20 cellular contexts compared by ENCODE assay signal in the genomic region with DNA sequence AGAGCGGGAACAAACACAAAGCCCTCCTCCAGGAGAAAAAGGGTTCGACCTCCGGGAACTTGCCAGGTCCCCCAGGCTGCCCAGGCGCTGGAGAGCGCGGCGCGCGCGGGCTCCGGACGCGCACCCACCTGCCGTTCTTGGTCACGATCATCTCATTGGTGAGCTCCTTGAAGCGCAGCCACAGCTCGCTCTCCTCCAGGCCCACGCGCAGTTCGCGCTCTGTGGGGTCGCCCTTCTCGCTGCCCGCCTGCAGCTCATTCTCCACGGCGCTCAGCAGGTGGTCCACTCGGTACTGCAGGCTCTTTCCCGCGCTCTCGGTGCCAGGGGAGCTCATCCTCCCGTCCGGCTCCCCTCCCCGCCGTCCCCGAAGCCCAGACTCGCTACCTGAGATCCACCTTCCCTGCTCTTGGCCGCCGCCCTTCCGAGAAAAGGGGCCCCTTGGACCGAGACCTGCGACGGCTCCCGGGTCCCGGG. TPM values are rescaled to one million over a fixed set of nuclear protein-coding genes. Genes with fewer than 3 reads are reported as not detected.
DNase-seq lines count a peak whose midpoint lies in the region; ATAC-seq and TF ChIP-seq lines count a peak whose summit lies in the region.
"Had no signal": no experiment of that assay in that cellular context is flagged by ENCODE, and none has a peak within 500 bp of the region (broad histone marks: within the 10 kb centered on the region; RNA-seq: fewer than 3 reads in every experiment).

No MANE protein-coding gene starts in this region.

- CTCF ChIA-PET in OCI-LY7 (lab: Charles Lee; ENCODE audit: unreplicated experiment): no interaction called here

- ATAC-seq in heart right ventricle: no peak
- ATAC-seq in HG02759 (IDR thresholded peaks at IDR 0.05; ENCODE audit: unreplicated experiment): no peak
- ATAC-seq: activated T-helper 17 cell treated with anti-CD3 and anti-CD28 coated beads, Interleukin-2, amount 50 U/mL, for 72 hours; body of pancreas had no signal

- H3K27ac ChIP-seq in heart right ventricle (no peak overlapping the region), right atrium auricular region (no peak overlapping the region), OCI-LY7 (ENCODE audit: low read depth, low read length, poor library complexity, severe bottlenecking) (no peak overlapping the region), suprapubic skin (no peak overlapping the region), brain microvascular endothelial cell (no peak overlapping the region)
- H3K27ac ChIP-seq: body of pancreas had no signal

- no peaks in the 10 kb centered on the region for H3K36me3 ChIP-seq in heart right ventricle
- H3K36me3 ChIP-seq in right atrium auricular region: no peaks in the 10 kb centered on the region
- no peaks in the 10 kb centered on the region for H3K36me3 ChIP-seq in OCI-LY7 (ENCODE audit: insufficient read depth, low read length)
- no peaks in the 10 kb centered on the region for H3K36me3 ChIP-seq in suprapubic skin
- H3K36me3 ChIP-seq in brain microvascular endothelial cell (replicated peaks): no peaks in the 10 kb centered on the region

- H3K4me3 ChIP-seq in heart right ventricle (peak overlapping the region in 7 of 10 donors; percentile 14 to 45 (median 29)), right atrium auricular region (peak overlapping the region in 1 of 2 donors; percentile 29), OCI-LY7 (ENCODE audit: low read depth, low read length, poor library complexity, severe bottlenecking) (peak overlapping the region; percentile 72), suprapubic skin (peak overlapping the region; percentile 41), brain microvascular endothelial cell (ENCODE audit: low read depth, low read length) (no peak overlapping the region)
- H3K4me3 ChIP-seq: body of pancreas had no signal

- no peak for DNase-seq in heart right ventricle
- DNase-seq in right atrium auricular region (ENCODE audit: low spot score): no peak
- DNase-seq in OCI-LY7 (ENCODE audit: low spot score): no peak
- peak; percentile 46 for DNase-seq in iPS-NIHi11 (ENCODE audit: low spot score)
- no peak for DNase-seq in suprapubic skin (ENCODE audit: low spot score in 2 of 2)
- no peak for DNase-seq in brain microvascular endothelial cell
- no peak for DNase-seq in OCI-M1 (lab: John Stamatoyannopoulos, UW)
- DNase-seq: activated CD4-positive, alpha-beta T cell treated with anti-CD3 and anti-CD28 coated beads, Interleukin-2, amount 10 ng/mL, durations not matched to agents 7 days and 5 days; AML-193; body of pancreas; head of caudate nucleus; NCI-H2171 treated with DMSO at 0.1 percent for 48 hours; stimulated activated CD4-positive, alpha-beta T cell treated with anti-CD3 and anti-CD28 coated beads, Interleukin-4, amount 100 ng/mL, for 24 hours; stimulated activated naive CD4-positive, alpha-beta T cell treated with Interleukin-2 at 50 U/mL for 16 hours had no signal

- peaks cover 6 to 36% (median 28%) of the 10 kb centered on the region in 9 donors for H3K4me1 ChIP-seq in heart right ventricle
- peaks cover 0 to 31% of the 10 kb centered on the region in 2 donors for H3K4me1 ChIP-seq in right atrium auricular region
- H3K4me1 ChIP-seq in OCI-LY7 (ENCODE audit: insufficient read depth, low read length, poor library complexity, severe bottlenecking): peaks cover 13% of the 10 kb centered on the region
- H3K4me1 ChIP-seq in suprapubic skin: peaks cover 22% of the 10 kb centered on the region

- no peak for TF ChIP-seq EP300 in suprapubic skin (IDR thresholded peaks at IDR 0.05)

- TF ChIP-seq POLR2A in suprapubic skin (IDR thresholded peaks at IDR 0.05): no peak

- H4K20me1 ChIP-seq in OCI-LY7 (ENCODE audit: insufficient read depth, low read length): no peaks in the 10 kb centered on the region

- peak overlapping the region; percentile 67; the same call in 1 of the 2 replicates for H2AFZ ChIP-seq in OCI-LY7 (ENCODE audit: low read length)

- 0 to 2% methylated on average over 44 of the region's 44 CpGs for WGBS in heart right ventricle, 2 donors
- WGBS in suprapubic skin: 0% methylated on average over 7 of the region's 44 CpGs

- H3K27me3 ChIP-seq in heart right ventricle (peaks cover 29 to 100% (median 99%) of the 10 kb centered on the region in 7 donors), right atrium auricular region (peaks cover 20 to 39% of the 10 kb centered on the region in 2 donors), suprapubic skin (peaks cover 98% of the 10 kb centered on the region), brain microvascular endothelial cell (replicated peaks) (peaks cover 78% of the 10 kb centered on the region)

- no peaks in the 10 kb centered on the region for H3K9me2 ChIP-seq in OCI-LY7 (ENCODE audit: insufficient read depth, low read length)

- in situ Hi-C loops in brain microvascular endothelial cell (cut with HindIII; ENCODE audit: low pct_ligation_motif_present, low sequenced_read_pairs): no loop called here

- H3K9me3 ChIP-seq in heart right ventricle: no peaks in the 10 kb centered on the region
- H3K9me3 ChIP-seq in right atrium auricular region: no peaks in the 10 kb centered on the region
- no peaks in the 10 kb centered on the region for H3K9me3 ChIP-seq in OCI-LY7 (ENCODE audit: low read length)
- H3K9me3 ChIP-seq in suprapubic skin: no peaks in the 10 kb centered on the region
- H3K9me3 ChIP-seq: body of pancreas had no signal

- H3K4me2 ChIP-seq in OCI-LY7 (ENCODE audit: low read length): 0 out of 2 replicates have a peak overlapping the region, but pooled peaks have one; percentile 73

- POLR2A ChIA-PET in OCI-LY7 (lab: Charles Lee): no interaction called here

- no peaks in the 10 kb centered on the region for H3K79me2 ChIP-seq in OCI-LY7 (ENCODE audit: insufficient read depth, low read depth, low read length)

- TF ChIP-seq CTCF in heart right ventricle (IDR thresholded peaks at IDR 0.05): no peak
- no peak for TF ChIP-seq CTCF in right atrium auricular region (IDR thresholded peaks at IDR 0.05)
- TF ChIP-seq CTCF in OCI-LY7 (conservative IDR thresholded peaks at IDR 0.05; ENCODE audit: low read length): no peak
- no peak for TF ChIP-seq CTCF in suprapubic skin (IDR thresholded peaks at IDR 0.05)
- no peak for TF ChIP-seq CTCF in brain microvascular endothelial cell (IDR thresholded peaks at IDR 0.05; ENCODE audit: low read depth, low read length, missing control alignments)

- BruUV-seq in OCI-LY7 (replicated peaks; lab: Mats Ljungman, UMichigan): no TSS peak

- intact Hi-C loops in heart right ventricle (cut with DNase I): loop anchor here in 1 of 10 donors (10.0 kb wide), 1 partner anchor 238 kb away; no protein-coding TSS in a partner anchor
- intact Hi-C loops in OCI-LY7 (cut with micrococcal nuclease; ENCODE audit: unreplicated experiment): no loop called here

RNA-seq across cellular contexts. Expression of gene TBXT, which starts 0.4 kb away (rescaled TPM):
- total RNA-seq in heart right ventricle (not detected), right atrium auricular region (not detected), OCI-LY7 (2022) (4.2 and 5.3 TPM in 2 replicates), suprapubic skin (not detected)
- not detected for polyA plus RNA-seq in heart right ventricle
- 0.44 and 1.0 TPM in 2 replicates for total RNA-seq in OCI-LY7 (2014; rRNA removed; shearing (Covaris generic))
- total RNA-seq: activated CD4-positive, alpha-beta T cell treated with anti-CD3 and anti-CD28 coated beads, Interleukin-2, amount 10 ng/mL, durations not matched to agents 7 days and 5 days; activated T-helper 17 cell treated with anti-CD3 and anti-CD28 coated beads, Interleukin-2, amount 50 U/mL, for 72 hours; body of pancreas; G401; MCF 10A; mononuclear cell; T-helper 1 cell treated with Interleukin-12 subunit alpha and Interleukin-12 subunit beta and Interleukin-4 antibody, amounts not matched to agents 30 ng/mL and 1 ng/mL, for 36 hours had no signal
